8 cellular contexts compared by ENCODE assay signal in genomic region chr5:5492087-5492933, GRCh38.
DNase-seq lines count a peak whose midpoint lies in the region; ATAC-seq, FAIRE-seq and TF ChIP-seq lines count a peak whose summit lies in the region.

No MANE protein-coding gene starts in this region.

- FAIRE-seq in K562 (lab: Jason Lieb, UNC) = peak; percentile 86

- TF ChIP-seq EP300 in K562 (IDR thresholded peaks at IDR 0.05; ENCODE audit: low read length) = no peak

- in situ Hi-C loops in Panc1 (cut with HindIII; ENCODE audit: low pct_unique_long_range_greater_than_20kb, low sequenced_read_pairs) = no loop called here
- in situ Hi-C loops in K562 (cut with MboI) = loop anchor here (25.0 kb wide), 1 partner anchor 1245 kb away; no protein-coding TSS in a partner anchor

- no peaks in the 10 kb centered on the region for H3K9me3 ChIP-seq in Panc1 (ENCODE audit: control insufficient read depth, insufficient read depth, low read depth, low read length)
- H3K9me3 ChIP-seq in K562 (replicated peaks; ENCODE audit: control insufficient read depth, insufficient read depth, low read depth, low read length) = no peaks in the 10 kb centered on the region

- CTCF ChIA-PET in Panc1 (lab: Charles Lee) (no interaction called here), K562 (lab: Yijun Ruan, JAX; ENCODE audit: low intra/inter-chr PET ratio) (interaction anchor here (0.6 to 1.9 kb wide), 5 partner anchors 35 to 1273 kb away, joined by 3 to 8 read pairs (median 3); no protein-coding TSS in a partner anchor)

- POLR2A ChIA-PET in Panc1 (lab: Charles Lee) = no interaction called here
- POLR2A ChIA-PET in K562 (lab: Yijun Ruan, JAX) = interaction anchor here (0.7 kb wide), 1 partner anchor 60 kb away, joined by 3 read pairs; no protein-coding TSS in a partner anchor

- no peak overlapping the region for H3K4me3 ChIP-seq in Panc1 (ENCODE audit: low read depth in 2 of 2, low read length in 2 of 2)
- H3K4me3 ChIP-seq in K562 = no peak overlapping the region

- BruUV-seq in Panc1 (replicated peaks; lab: Mats Ljungman, UMichigan) (no TSS peak), K562 (replicated peaks; lab: Mats Ljungman, UMichigan) (no TSS peak)

- TF ChIP-seq CTCF in LNCAP (IDR thresholded peaks at IDR 0.05) (peak; percentile 86), Panc1 (IDR thresholded peaks at IDR 0.05) (peak; percentile 89), K562 (IDR thresholded peaks at IDR 0.05 in 2 of 3, conservative IDR thresholded peaks at IDR 0.05 in 1 of 3; ENCODE audit: insufficient read depth in 2 of 3, low read depth in 1 of 3, low read length in 3 of 3) (peak; percentile 76 to 91 (median 85))

- H2AFZ ChIP-seq in K562 (ENCODE audit: low read depth, low read length) = peak overlapping the region; percentile 69; the same call in 1 of the 2 replicates

- H3K9ac ChIP-seq in K562 (ENCODE audit: insufficient read depth in 1 of 2, low read depth in 2 of 2, low read length in 2 of 2) = no peak overlapping the region

- TF ChIP-seq POLR2A in K562 (conservative IDR thresholded peaks at IDR 0.05) = no peak

- 14% methylated on average over 12 of the region's 12 CpGs for WGBS in K562 (ENCODE audit: insufficient coverage, low coverage, missing lambda C conversion rate)

- no peaks in the 10 kb centered on the region for H3K9me1 ChIP-seq in K562 (ENCODE audit: control insufficient read depth, insufficient read depth, low read length)

- peak; percentile 91 to 93 for TF ChIP-seq RAD21 in K562 (CRISPR knock-in tag; conservative IDR thresholded peaks at IDR 0.05 in 1 of 2, IDR thresholded peaks at IDR 0.05 in 1 of 2)

- H3K4me1 ChIP-seq in Panc1 (ENCODE audit: control insufficient read depth, insufficient read depth, low read length) (no peaks in the 10 kb centered on the region), K562 (replicated peaks in 1 of 2; ENCODE audit: control insufficient read depth in 2 of 2, insufficient read depth in 2 of 2, low read length in 2 of 2) (peaks cover 3 to 9% of the 10 kb centered on the region in 2 experiments; a peak in 3 of 5 replicates)

- H3K36me3 ChIP-seq in Panc1 (ENCODE audit: control insufficient read depth, insufficient read depth, low read length) (0 out of 2 replicates have a peak, but pooled peaks cover 5% of the 10 kb centered on the region), K562 (ENCODE audit: control insufficient read depth, insufficient read depth, low read length) (peaks cover 19% of the 10 kb centered on the region; the same call in 2 of the 3 replicates)

- H3K4me2 ChIP-seq in K562 (ENCODE audit: insufficient read depth, low read length) = no peak overlapping the region

- H3K79me2 ChIP-seq in K562 (ENCODE audit: control insufficient read depth, insufficient read depth, low read length) = no peaks in the 10 kb centered on the region

- DNase-seq in DMS 273 treated with DMSO at 0.1 percent for 48 hours (lab: John Stamatoyannopoulos, UW) = peak; percentile 45
- DNase-seq in Panc1 (ENCODE audit: low read depth, low spot score) = peak; percentile 41
- peak; percentile 50 to 81 (median 57) for DNase-seq in K562 (ENCODE audit: extremely low read depth in 1 of 4, low spot score in 3 of 4)
- DNase-seq in iris pigment epithelial cell (ENCODE audit: low read depth) = peak; percentile 67
- DNase-seq in superior temporal gyrus (ENCODE audit: extremely low spot score) = peak; percentile 72
- DNase-seq in KG1 (lab: John Stamatoyannopoulos, UW) = no peak

- no peaks in the 10 kb centered on the region; the same call in 1 of the 2 replicates for H4K20me1 ChIP-seq in K562 (replicated peaks; ENCODE audit: control insufficient read depth, insufficient read depth, low read length)

- ATAC-seq in GM19467 (IDR thresholded peaks at IDR 0.05; ENCODE audit: unreplicated experiment) (peak; percentile 41), Panc1 (peak; percentile 72; the same call in 1 of the 2 replicates), K562 (peak; percentile 66)

- H3K27ac ChIP-seq in Panc1 (ENCODE audit: low read length) (no peak overlapping the region), K562 (ENCODE audit: extremely low read depth, low read depth, low read length) (no peak overlapping the region)

- H3K27me3 ChIP-seq in Panc1 (ENCODE audit: control insufficient read depth, insufficient read depth, low read length) (peaks cover 5% of the 10 kb centered on the region), K562 (ENCODE audit: control insufficient read depth in 2 of 2, insufficient read depth in 2 of 2, low read length in 2 of 2) (peaks cover 5 to 11% of the 10 kb centered on the region in 2 experiments; a peak in 1 of 5 replicates)

- intact Hi-C loops in Panc1 (cut with micrococcal nuclease; ENCODE audit: unreplicated experiment) = loop anchor here (5.0 kb wide), 1 partner anchor 1085 kb away; no protein-coding TSS in a partner anchor
- intact Hi-C loops in K562 (cut with micrococcal nuclease) = loop anchor here (1.0 to 5.0 kb wide), 6 partner anchors 207 to 1255 kb away; no protein-coding TSS in a partner anchor

TF ChIP-seq in K562, 482 proteins besides CTCF, POLR2A, EP300 and RAD21 (continues in another document):
- TF ChIP-seq HIVEP1 (CRISPR knock-in tag; IDR thresholded peaks at IDR 0.05) (no peak), ARID1B (IDR thresholded peaks at IDR 0.05) (0 out of 2 replicates have a peak, but pooled peaks have one; percentile 16), ELF2 (CRISPR knock-in tag; IDR thresholded peaks at IDR 0.05) (0 out of 2 replicates have a peak, but pooled peaks have one; percentile 38), MAZ (CRISPR knock-in tag; conservative IDR thresholded peaks at IDR 0.05 in 1 of 2, IDR thresholded peaks at IDR 0.05 in 1 of 2) (0 out of 4 replicates have a peak, but pooled peaks of 1 of the 2 experiments have one; percentile 14), ZNF398 (CRISPR knock-in tag; IDR thresholded peaks at IDR 0.05) (no peak), RB1 (IDR thresholded peaks at IDR 0.05; ENCODE audit: low read depth) (peak; percentile 73; the same call in 1 of the 2 replicates), E2F6 (IDR thresholded peaks at IDR 0.05; ENCODE audit: borderline replicate concordance in 1 of 2, extremely low read depth in 1 of 2, insufficient read depth in 1 of 2, insufficient read length in 1 of 2, low read depth in 1 of 2, low read length in 1 of 2, poor library complexity in 1 of 2, severe bottlenecking in 1 of 2) (no peak), ETV1 (tag; conservative IDR thresholded peaks at IDR 0.05; ENCODE audit: low read depth) (peak; percentile 94), NCOA2 (IDR thresholded peaks at IDR 0.05; ENCODE audit: partially characterized antibody in 2 of 2) (no peak), ZNF436 (CRISPR knock-in tag; IDR thresholded peaks at IDR 0.05) (no peak), NEUROD1 (IDR thresholded peaks at IDR 0.05; ENCODE audit: borderline replicate concordance, low read depth, low read length, partially characterized antibody) (peak; percentile 24), ETV5 (CRISPR knock-in tag; IDR thresholded peaks at IDR 0.05; ENCODE audit: low read depth) (peak; percentile 86)
- TF ChIP-seq, protein P1, sequence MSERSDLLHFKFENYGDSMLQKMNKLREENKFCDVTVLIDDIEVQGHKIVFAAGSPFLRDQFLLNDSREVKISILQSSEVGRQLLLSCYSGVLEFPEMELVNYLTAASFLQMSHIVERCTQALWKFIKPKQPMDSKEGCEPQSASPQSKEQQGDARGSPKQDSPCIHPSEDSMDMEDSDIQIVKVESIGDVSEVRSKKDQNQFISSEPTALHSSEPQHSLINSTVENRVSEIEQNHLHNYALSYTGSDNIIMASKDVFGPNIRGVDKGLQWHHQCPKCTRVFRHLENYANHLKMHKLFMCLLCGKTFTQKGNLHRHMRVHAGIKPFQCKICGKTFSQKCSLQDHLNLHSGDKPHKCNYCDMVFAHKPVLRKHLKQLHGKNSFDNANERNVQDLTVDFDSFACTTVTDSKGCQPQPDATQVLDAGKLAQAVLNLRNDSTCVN (CRISPR knock-in tag; IDR thresholded peaks at IDR 0.05) = 0 out of 2 replicates have a peak, but pooled peaks have one; percentile 5
- TF ChIP-seq, protein P2, sequence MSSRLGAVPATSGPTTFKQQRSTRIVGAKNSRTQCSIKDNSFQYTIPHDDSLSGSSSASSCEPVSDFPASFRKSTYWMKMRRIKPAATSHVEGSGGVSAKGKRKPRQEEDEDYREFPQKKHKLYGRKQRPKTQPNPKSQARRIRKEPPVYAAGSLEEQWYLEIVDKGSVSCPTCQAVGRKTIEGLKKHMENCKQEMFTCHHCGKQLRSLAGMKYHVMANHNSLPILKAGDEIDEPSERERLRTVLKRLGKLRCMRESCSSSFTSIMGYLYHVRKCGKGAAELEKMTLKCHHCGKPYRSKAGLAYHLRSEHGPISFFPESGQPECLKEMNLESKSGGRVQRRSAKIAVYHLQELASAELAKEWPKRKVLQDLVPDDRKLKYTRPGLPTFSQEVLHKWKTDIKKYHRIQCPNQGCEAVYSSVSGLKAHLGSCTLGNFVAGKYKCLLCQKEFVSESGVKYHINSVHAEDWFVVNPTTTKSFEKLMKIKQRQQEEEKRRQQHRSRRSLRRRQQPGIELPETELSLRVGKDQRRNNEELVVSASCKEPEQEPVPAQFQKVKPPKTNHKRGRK (tag; IDR thresholded peaks at IDR 0.05) = peak; percentile 98
